In genomic region chr2:172087191-172087779, GRCh38 we compare ENCODE assay signal across 10 cellular contexts. TPM values are rescaled to one million over a fixed set of nuclear protein-coding genes. Genes with fewer than 3 reads are reported as not detected.
DNase-seq lines count a peak whose midpoint lies in the region; ATAC-seq, FAIRE-seq and TF ChIP-seq lines count a peak whose summit lies in the region.
"Had no signal": no experiment of that assay in that cellular context is flagged by ENCODE, and none has a peak within 500 bp of the region (broad histone marks: within the 10 kb centered on the region; RNA-seq: fewer than 3 reads in every experiment).

No MANE protein-coding gene starts in this region.

- ATAC-seq in stimulated activated naive CD8-positive, alpha-beta T cell treated with anti-CD3 and anti-CD28 coated beads, Interleukin-15, Interleukin-2, amounts not matched to agents 100 U/mL and 50 U/mL, for 24 hours = no peak

- H3K27ac ChIP-seq in keratinocyte (ENCODE audit: control insufficient read depth, insufficient read depth, low read length) = no peak overlapping the region

- no peak for FAIRE-seq in keratinocyte (lab: Jason Lieb, UNC)
- no peak for FAIRE-seq in D721Med (lab: Jason Lieb, UNC)

- H3K4me2 ChIP-seq in keratinocyte (ENCODE audit: control insufficient read depth, extremely low read depth, insufficient read depth, low read depth, low read length) = peak overlapping the region; percentile 87

- no peak for DNase-seq in stimulated activated naive CD8-positive, alpha-beta T cell treated with anti-CD3 and anti-CD28 coated beads, Interleukin-15, Interleukin-2, amounts not matched to agents 100 U/mL and 50 U/mL, for 24 hours
- no peak for DNase-seq in activated naive CD8-positive, alpha-beta T cell treated with anti-CD3 and anti-CD28 coated beads for 36 hours
- DNase-seq in keratinocyte (ENCODE audit: low read depth, low spot score) (no peak), NCI-H2171 treated with DMSO at 0.1 percent for 48 hours (lab: John Stamatoyannopoulos, UW) (no peak), D721Med (ENCODE audit: insufficient read length, low spot score) (no peak), SKM-1 treated with dmso at 0.1 percent for 144 hours (lab: John Stamatoyannopoulos, UW; ENCODE audit: unreplicated experiment) (no peak)
- no peak for DNase-seq in stimulated activated CD4-positive, alpha-beta T cell treated with anti-CD3 and anti-CD28 coated beads, Interleukin-15, amount 100 ng/mL, for 24 hours
- DNase-seq: GOT3 had no signal

- no peaks in the 10 kb centered on the region for H3K36me3 ChIP-seq in keratinocyte (ENCODE audit: control insufficient read depth in 2 of 2, extremely low read depth in 1 of 2, insufficient read depth in 2 of 2, low read length in 2 of 2)

- H3K9me1 ChIP-seq in keratinocyte (ENCODE audit: control insufficient read depth, extremely low read depth, insufficient read depth, low read length) = no peaks in the 10 kb centered on the region

- H3K9me3 Mint-ChIP-seq in stimulated activated naive CD8-positive, alpha-beta T cell treated with anti-CD3 and anti-CD28 coated beads, Interleukin-15, Interleukin-2, amounts not matched to agents 100 ng/mL and 50 ng/mL, for 24 hours = no peaks in the 10 kb centered on the region
- H3K9me3 Mint-ChIP-seq in activated naive CD8-positive, alpha-beta T cell treated with anti-CD3 and anti-CD28 coated beads for 36 hours = no peaks in the 10 kb centered on the region

- dilution Hi-C loops in keratinocyte (cut with MboI; ENCODE audit: extremely low pct_ligation_motif_present, low sequenced_read_pairs) = no loop called here

- peak overlapping the region; percentile 50 for H3K9ac ChIP-seq in keratinocyte (ENCODE audit: control insufficient read depth, extremely low read depth, insufficient read depth, low read length)

- no peaks in the 10 kb centered on the region for H3K9me3 ChIP-seq in keratinocyte (ENCODE audit: control insufficient read depth, low read depth, low read length)

- H3K27ac Mint-ChIP-seq in stimulated activated naive CD8-positive, alpha-beta T cell treated with anti-CD3 and anti-CD28 coated beads, Interleukin-15, Interleukin-2, amounts not matched to agents 100 ng/mL and 50 ng/mL, for 24 hours = peak overlapping the region; percentile 89
- H3K27ac Mint-ChIP-seq in activated naive CD8-positive, alpha-beta T cell treated with anti-CD3 and anti-CD28 coated beads for 36 hours = peak overlapping the region; percentile 29

- peaks cover 89% of the 10 kb centered on the region for H3K27me3 ChIP-seq in keratinocyte (ENCODE audit: control insufficient read depth, extremely low read depth, insufficient read depth, low read length)

- no peaks in the 10 kb centered on the region for H4K20me1 ChIP-seq in keratinocyte (ENCODE audit: control insufficient read depth, extremely low read depth, insufficient read depth, low read length)

- no peaks in the 10 kb centered on the region for H3K79me2 ChIP-seq in keratinocyte (ENCODE audit: control insufficient read depth, insufficient read depth, low read length)

- peaks cover 5% of the 10 kb centered on the region for H3K36me3 Mint-ChIP-seq in stimulated activated naive CD8-positive, alpha-beta T cell treated with anti-CD3 and anti-CD28 coated beads, Interleukin-15, Interleukin-2, amounts not matched to agents 100 ng/mL and 50 ng/mL, for 24 hours (ENCODE audit: low read depth)
- peaks cover 2% of the 10 kb centered on the region for H3K36me3 Mint-ChIP-seq in activated naive CD8-positive, alpha-beta T cell treated with anti-CD3 and anti-CD28 coated beads for 36 hours

- peak overlapping the region in 2 of 3 experiments; percentile 2 to 69 for H3K4me3 ChIP-seq in keratinocyte (ENCODE audit: control insufficient read depth in 2 of 3, extremely low read depth in 1 of 3, insufficient read depth in 2 of 3, low read depth in 1 of 3, low read length in 3 of 3)

- peaks cover 91% of the 10 kb centered on the region for H3K27me3 Mint-ChIP-seq in stimulated activated naive CD8-positive, alpha-beta T cell treated with anti-CD3 and anti-CD28 coated beads, Interleukin-15, Interleukin-2, amounts not matched to agents 100 ng/mL and 50 ng/mL, for 24 hours
- H3K27me3 Mint-ChIP-seq in activated naive CD8-positive, alpha-beta T cell treated with anti-CD3 and anti-CD28 coated beads for 36 hours = peaks cover 99% of the 10 kb centered on the region

- TF ChIP-seq CTCF in keratinocyte (optimal IDR thresholded peaks at IDR 0.05 in 1 of 3, IDR thresholded peaks at IDR 0.05 in 1 of 3, conservative IDR thresholded peaks at IDR 0.05 in 1 of 3; ENCODE audit: extremely low read depth in 1 of 3, insufficient read depth in 2 of 3, low read length in 3 of 3) (no peak), D721Med (IDR thresholded peaks at IDR 0.05; ENCODE audit: insufficient read depth, missing control alignments) (no peak)

- H2AFZ ChIP-seq in keratinocyte (ENCODE audit: control insufficient read depth, low read length) = no peak overlapping the region

- peaks cover 50% of the 10 kb centered on the region for H3K4me1 Mint-ChIP-seq in stimulated activated naive CD8-positive, alpha-beta T cell treated with anti-CD3 and anti-CD28 coated beads, Interleukin-15, Interleukin-2, amounts not matched to agents 100 ng/mL and 50 ng/mL, for 24 hours (ENCODE audit: low read depth)
- peaks cover 49% of the 10 kb centered on the region for H3K4me1 Mint-ChIP-seq in activated naive CD8-positive, alpha-beta T cell treated with anti-CD3 and anti-CD28 coated beads for 36 hours

- H3K4me1 ChIP-seq in keratinocyte (ENCODE audit: control insufficient read depth, extremely low read depth, insufficient read depth, low read length) = peaks cover 34% of the 10 kb centered on the region

- H3K4me3 Mint-ChIP-seq in stimulated activated naive CD8-positive, alpha-beta T cell treated with anti-CD3 and anti-CD28 coated beads, Interleukin-15, Interleukin-2, amounts not matched to agents 100 ng/mL and 50 ng/mL, for 24 hours = peak overlapping the region; percentile 66
- H3K4me3 Mint-ChIP-seq in activated naive CD8-positive, alpha-beta T cell treated with anti-CD3 and anti-CD28 coated beads for 36 hours = peak overlapping the region; percentile 51

RNA-seq across cellular contexts. Expression of gene DLX1, which starts 2.0 kb away (rescaled TPM):
- under 1 TPM in 1 of 2 experiments, not detected in 1; 0.10 TPM for total RNA-seq in activated naive CD8-positive, alpha-beta T cell treated with anti-CD3 and anti-CD28 coated beads for 36 hours
- 0.68 to 1.5 TPM (median 0.88 TPM) in 3 replicates for polyA plus RNA-seq in keratinocyte
- polyA plus RNA-seq in keratinocyte (2011; ENCODE audit: low read depth) = 0.39 TPM
- polyA plus RNA-seq in keratinocyte (2011; cell fraction: cytosol; rRNA removed) = 0.62 and 0.81 TPM in 2 replicates
- 1.7 and 2.8 TPM in 2 replicates for polyA plus RNA-seq in keratinocyte (2011; cell fraction: nucleus; rRNA removed)
- 0.48 and 1.5 TPM in 2 replicates for polyA plus RNA-seq in keratinocyte (2012; ENCODE audit: low replicate concordance)
- 0.32 to 2.0 TPM (median 0.99 TPM) in 3 replicates for polyA minus RNA-seq in keratinocyte
- polyA minus RNA-seq in keratinocyte (2011; cell fraction: cytosol; rRNA and poly(A)+ RNA removed) = not detected
- 0.54 and 0.63 TPM in 2 replicates for polyA minus RNA-seq in keratinocyte (2011; cell fraction: nucleus; rRNA and poly(A)+ RNA removed)

RNA-seq across cellular contexts. Expression of gene DLX2, which starts 15.4 kb away (rescaled TPM):
- not detected for total RNA-seq in activated naive CD8-positive, alpha-beta T cell treated with anti-CD3 and anti-CD28 coated beads for 36 hours
- 0.26 to 0.31 TPM (median 0.29 TPM) in 3 replicates for polyA plus RNA-seq in keratinocyte
- 1.3 TPM for polyA plus RNA-seq in keratinocyte (2011; ENCODE audit: low read depth)
- polyA plus RNA-seq in keratinocyte (2011; cell fraction: cytosol; rRNA removed) = 0.32 and 0.61 TPM in 2 replicates
- polyA plus RNA-seq in keratinocyte (2011; cell fraction: nucleus; rRNA removed) = 2.2 and 3.3 TPM in 2 replicates
- 0.77 and 3.1 TPM in 2 replicates for polyA plus RNA-seq in keratinocyte (2012; ENCODE audit: low replicate concordance)
- 0.10 to 0.33 TPM in 2 of 3 replicates, not detected in the other for polyA minus RNA-seq in keratinocyte
- 0.96 TPM for polyA minus RNA-seq in keratinocyte (2011; cell fraction: cytosol; rRNA and poly(A)+ RNA removed)
- polyA minus RNA-seq in keratinocyte (2011; cell fraction: nucleus; rRNA and poly(A)+ RNA removed) = 0.74 and 1.4 TPM in 2 replicates
- total RNA-seq: dermis microvascular lymphatic vessel endothelial cell had no signal
